ENCODE assay signal across 24 cellular contexts in the genomic region with DNA sequence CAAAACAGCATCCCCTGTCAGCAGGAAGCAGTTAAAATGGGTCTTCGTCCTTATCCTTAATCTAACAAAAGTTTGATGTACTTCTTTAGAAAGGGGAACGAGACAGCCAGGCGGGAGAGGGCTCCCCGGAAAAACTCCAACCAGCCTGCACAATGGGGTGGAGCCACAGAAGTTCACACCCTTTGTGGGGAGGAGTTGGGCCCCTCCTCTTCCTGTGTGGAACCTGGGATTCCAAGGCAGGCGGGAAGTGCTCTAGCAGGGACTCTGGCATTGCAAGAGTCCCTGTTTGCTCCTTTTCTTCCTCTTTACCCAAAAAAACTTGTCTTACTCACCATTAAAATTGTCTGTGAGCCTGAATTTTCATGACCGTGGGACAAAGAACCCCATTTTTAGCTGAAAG. TPM values are rescaled to one million over a fixed set of nuclear protein-coding genes. Genes with fewer than 3 reads are reported as not detected.
"Had no signal": no experiment of that assay in that cellular context is flagged by ENCODE, and none has a peak within 500 bp of the region (broad histone marks: within the 10 kb centered on the region; RNA-seq: fewer than 3 reads in every experiment).

No MANE protein-coding gene starts in this region.

- H3K9me3 ChIP-seq: ascending aorta, left ventricle myocardium inferior, stomach had no signal

- H3K36me3 Mint-ChIP-seq: type B pancreatic cell had no signal

- DNase-seq: activated CD4-positive, CD25-positive, alpha-beta regulatory T cell treated with anti-CD3 and anti-CD28 coated beads, Interleukin-2, amount 50 U/mL, for 72 hours; activated CD8-positive, alpha-beta memory T cell treated with anti-CD3 and anti-CD28 coated beads for 24 hours; activated CD8-positive, alpha-beta memory T cell treated with anti-CD3 and anti-CD28 coated beads, Interleukin-2, amount 50 U/mL, for 48 hours; activated effector memory CD4-positive, alpha-beta T cell treated with anti-CD3 and anti-CD28 coated beads, Interleukin-2, amount 50 U/mL, for 16 hours; activated naive CD4-positive, alpha-beta T cell treated with anti-CD3 and anti-CD28 coated beads, Interleukin-2, amount 50 U/mL, for 16 hours; activated T-cell treated with anti-CD3 and anti-CD28 coated beads, Interleukin-2, amount 50 U/mL, for 48 hours; erythroblast; left ventricle myocardium inferior; stimulated activated CD4-positive, alpha-beta T cell treated with anti-CD3 and anti-CD28 coated beads, Interleukin-15, amount 100 ng/mL, for 24 hours; stimulated activated CD4-positive, alpha-beta T cell treated with anti-CD3 and anti-CD28 coated beads, Interleukin-2, amount 100 ng/mL, for 48 hours; stomach; T-helper 1 cell; T-helper 9 cell had no signal

- H3K4me1 ChIP-seq: ascending aorta, left ventricle myocardium inferior had no signal

- H3K27ac ChIP-seq: ascending aorta, coronary artery, left ventricle myocardium inferior, skin epidermis, stomach, VCaP had no signal

- H3K4me1 Mint-ChIP-seq: central memory CD8-positive, alpha-beta T cell had no signal

- H3K9me3 Mint-ChIP-seq: central memory CD8-positive, alpha-beta T cell; neural crest cell; type B pancreatic cell had no signal

- H3K27ac Mint-ChIP-seq: progenitor cell of endocrine pancreas, type B pancreatic cell had no signal

- H3K36me3 ChIP-seq: ascending aorta, left ventricle myocardium inferior, stomach had no signal

- H3K4me3 ChIP-seq: ascending aorta, coronary artery, left ventricle myocardium inferior, skin epidermis, stomach had no signal

- H3K4me3 Mint-ChIP-seq: central memory CD8-positive, alpha-beta T cell; neural crest cell; type B pancreatic cell had no signal

- H3K27me3 ChIP-seq: ascending aorta, stomach had no signal

RNA-seq across cellular contexts. Expression of a gene that starts 47.7 kb away (rescaled TPM):
- total RNA-seq: ascending aorta, frontal cortex, kidney epithelial cell, left ventricle myocardium inferior, neural crest cell, progenitor cell of endocrine pancreas, temporal lobe had no signal
